20 cellular contexts compared by ENCODE assay signal in genomic region chr2:24731923-24732322, GRCh38.
"Had no signal": no experiment of that assay in that cellular context is flagged by ENCODE, and none has a peak within 500 bp of the region (broad histone marks: within the 10 kb centered on the region; RNA-seq: fewer than 3 reads in every experiment).

No MANE protein-coding gene starts in this region.

- H3K27ac Mint-ChIP-seq: activated B cell treated with CpG ODN at 0.5 μM for 24 hours; activated CD8-positive, alpha-beta T cell treated with anti-CD3 and anti-CD28 coated beads for 36 hours; endodermal cell; T-helper 2 cell treated with Interferon-gamma antibody and Interleukin-4, amounts not matched to agents 5 μg/mL and 100 μg/mL, for 36 hours had no signal

- H3K9me3 ChIP-seq: gastrocnemius medialis, neutrophil, transverse colon, vagina had no signal

- H3K27me3 Mint-ChIP-seq: activated B cell treated with CpG ODN at 0.5 μM for 24 hours; activated CD8-positive, alpha-beta T cell treated with anti-CD3 and anti-CD28 coated beads for 36 hours had no signal

- H3K9me3 Mint-ChIP-seq: activated B cell treated with CpG ODN at 0.5 μM for 24 hours; activated CD8-positive, alpha-beta T cell treated with anti-CD3 and anti-CD28 coated beads for 36 hours; endodermal cell; T-helper 2 cell treated with Interferon-gamma antibody and Interleukin-4, amounts not matched to agents 5 μg/mL and 100 μg/mL, for 36 hours had no signal

- DNase-seq: activated B cell treated with CpG ODN at 0.5 μM for 24 hours; activated CD4-positive, alpha-beta T cell treated with anti-CD3 and anti-CD28 coated beads for 48 hours; activated CD8-positive, alpha-beta T cell treated with anti-CD3 and anti-CD28 coated beads for 36 hours; activated T-cell treated with anti-CD3 and anti-CD28 coated beads, Interleukin-2, amount 50 U/mL, for 48 hours; anterior cingulate cortex; dorsolateral prefrontal cortex; endodermal cell; erythroblast; gastrocnemius medialis; islet precursor cell; midbrain; retina; stimulated activated CD4-positive, alpha-beta T cell treated with anti-CD3 and anti-CD28 coated beads, Interleukin-4, amount 100 ng/mL, for 24 hours; stimulated activated naive CD8-positive, alpha-beta T cell treated with anti-CD3 and anti-CD28 coated beads, Interleukin-15, Interleukin-2, amounts not matched to agents 100 U/mL and 50 U/mL, for 24 hours; transverse colon had no signal

- H3K27me3 ChIP-seq: dorsolateral prefrontal cortex, gastrocnemius medialis, neutrophil, transverse colon, vagina had no signal

- H3K27ac ChIP-seq: dorsolateral prefrontal cortex, gastrocnemius medialis, neutrophil, skin epidermis, transverse colon, vagina had no signal

- H3K4me3 ChIP-seq: dorsolateral prefrontal cortex, gastrocnemius medialis, skin epidermis, transverse colon, vagina had no signal

- ATAC-seq: activated CD8-positive, alpha-beta T cell treated with anti-CD3 and anti-CD28 coated beads for 36 hours; gastrocnemius medialis; left lobe of liver; stimulated activated naive CD8-positive, alpha-beta T cell treated with anti-CD3 and anti-CD28 coated beads, Interleukin-15, Interleukin-2, amounts not matched to agents 100 U/mL and 50 U/mL, for 24 hours had no signal

- H3K4me1 Mint-ChIP-seq: activated B cell treated with CpG ODN at 0.5 μM for 24 hours had no signal

- H3K4me3 Mint-ChIP-seq: activated B cell treated with CpG ODN at 0.5 μM for 24 hours; activated CD8-positive, alpha-beta T cell treated with anti-CD3 and anti-CD28 coated beads for 36 hours; endodermal cell; T-helper 2 cell treated with Interferon-gamma antibody and Interleukin-4, amounts not matched to agents 5 μg/mL and 100 μg/mL, for 36 hours had no signal

- H3K4me1 ChIP-seq: transverse colon, vagina had no signal
